15 cellular contexts compared by ENCODE assay signal in the genomic region with DNA sequence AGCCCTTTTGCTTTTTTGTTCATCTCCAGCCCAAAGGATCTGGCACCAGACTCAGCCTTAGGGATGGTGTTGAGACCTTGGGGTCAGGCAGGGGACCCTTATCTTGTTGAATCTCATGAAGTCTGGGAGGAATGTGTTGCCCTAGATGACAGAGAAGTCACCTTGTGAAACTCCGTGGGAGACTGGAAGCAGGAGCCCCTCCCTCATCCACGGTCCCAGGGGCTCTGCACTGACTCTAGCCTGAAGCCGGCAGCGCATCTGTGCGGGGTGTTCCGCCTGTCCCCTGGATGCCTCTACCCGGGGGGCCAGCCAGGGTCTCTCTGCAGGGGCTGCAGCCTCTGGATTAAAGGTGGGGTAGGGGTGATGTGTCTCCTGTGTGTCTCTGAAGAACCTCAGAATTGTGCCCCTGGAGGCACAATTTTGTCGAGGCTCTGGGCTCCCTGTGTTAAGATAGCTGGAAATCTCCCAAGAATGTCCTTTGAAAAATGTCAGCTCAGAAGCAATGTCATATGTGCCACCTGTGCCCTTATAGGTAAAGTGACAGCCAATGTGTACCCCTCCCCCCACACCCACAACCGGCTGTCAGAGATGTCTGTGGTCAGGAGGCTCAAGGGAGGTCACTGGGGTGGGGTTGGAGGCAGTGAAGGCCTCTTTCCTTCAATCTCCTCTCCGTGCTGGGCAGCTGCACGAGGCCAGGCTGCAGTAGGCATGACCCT. TPM values are rescaled to one million over a fixed set of nuclear protein-coding genes. Genes with fewer than 3 reads are reported as not detected.
DNase-seq lines count a peak whose midpoint lies in the region; ATAC-seq and TF ChIP-seq lines count a peak whose summit lies in the region.
"Had no signal": no experiment of that assay in that cellular context is flagged by ENCODE, and none has a peak within 500 bp of the region (broad histone marks: within the 10 kb centered on the region; RNA-seq: fewer than 3 reads in every experiment).

No MANE protein-coding gene starts in this region.

- no peak for ATAC-seq in activated CD8-positive, alpha-beta T cell treated with anti-CD3 and anti-CD28 coated beads for 36 hours
- ATAC-seq: HCT116; stimulated activated naive B cell treated with anti-CD40 and anti-IgM and Interleukin-4, amounts not matched to agents 10 μg/mL and 1 μg/mL and 100 μg/mL, for 72 hours had no signal

- H4K20me1 ChIP-seq in KMS-11 (ENCODE audit: insufficient read depth) = no peaks in the 10 kb centered on the region

- CTCF ChIA-PET in activated CD8-positive, alpha-beta T cell treated with anti-CD3 and anti-CD28 coated beads for 36 hours (lab: Charles Lee) = no interaction called here

- no peak overlapping the region for H3K9ac ChIP-seq in KMS-11

- H3K9me3 Mint-ChIP-seq in activated CD8-positive, alpha-beta T cell treated with anti-CD3 and anti-CD28 coated beads for 36 hours = no peaks in the 10 kb centered on the region
- H3K9me3 Mint-ChIP-seq: stimulated activated naive B cell treated with anti-CD40 and anti-IgM and Interleukin-4, amounts not matched to agents 10 μg/mL and 1 μg/mL and 100 μg/mL, for 72 hours had no signal

- H3K4me3 Mint-ChIP-seq in activated CD8-positive, alpha-beta T cell treated with anti-CD3 and anti-CD28 coated beads for 36 hours = no peak overlapping the region
- H3K4me3 Mint-ChIP-seq: stimulated activated naive B cell treated with anti-CD40 and anti-IgM and Interleukin-4, amounts not matched to agents 10 μg/mL and 1 μg/mL and 100 μg/mL, for 72 hours had no signal

- H3K4me3 ChIP-seq in KMS-11 (IDR thresholded peaks at IDR 0.05; ENCODE audit: insufficient read depth, low read depth, low read length) = no peak overlapping the region
- H3K4me3 ChIP-seq in suprapubic skin = no peak overlapping the region

- H3K27me3 ChIP-seq in KMS-11 (ENCODE audit: insufficient read depth, low read depth) = no peaks in the 10 kb centered on the region
- H3K27me3 ChIP-seq in layer of hippocampus (ENCODE audit: control insufficient read depth, insufficient read depth, low read length) = no peaks in the 10 kb centered on the region
- H3K27me3 ChIP-seq in suprapubic skin = no peaks in the 10 kb centered on the region

- H3K9me3 ChIP-seq in suprapubic skin = no peaks in the 10 kb centered on the region

- TF ChIP-seq POLR2A in suprapubic skin (IDR thresholded peaks at IDR 0.05) = no peak

- intact Hi-C loops in activated CD8-positive, alpha-beta T cell treated with anti-CD3 and anti-CD28 coated beads for 36 hours (cut with micrococcal nuclease) = no loop called here

- peak in 1 of 2 donors; percentile 71 for DNase-seq in suprapubic skin (ENCODE audit: low spot score in 2 of 2)
- no peak for DNase-seq in activated CD8-positive, alpha-beta T cell treated with anti-CD3 and anti-CD28 coated beads for 36 hours
- no peak for DNase-seq in NCI-H187 treated with DMSO at 0.1 percent for 48 hours (lab: John Stamatoyannopoulos, UW)
- DNase-seq in iPS-NIHi7 (ENCODE audit: extremely low spot score) = no peak
- no peak for DNase-seq in activated CD8-positive, alpha-beta memory T cell treated with anti-CD3 and anti-CD28 coated beads, Interleukin-2, amount 50 U/mL, for 4 hours
- DNase-seq: activated CD4-positive, alpha-beta T cell treated with anti-CD3 and anti-CD28 coated beads for 4 hours; activated naive CD4-positive, alpha-beta T cell treated with anti-CD3 and anti-CD28 coated beads, Interleukin-2, amount 50 U/mL, for 16 hours; DND-41; NCI-H1417 treated with DMSO at 0.1 percent for 48 hours; stimulated activated CD4-positive, alpha-beta T cell treated with anti-CD3 and anti-CD28 coated beads, Interleukin-12 subunit alpha, Interleukin-12 subunit beta, amount 100 ng/mL, for 4 hours; stimulated activated naive B cell treated with anti-CD40 and anti-IgM and Interleukin-4, amounts not matched to agents 10 μg/mL and 1 μg/mL and 100 μg/mL, for 72 hours had no signal

- no peak for TF ChIP-seq EP300 in suprapubic skin (IDR thresholded peaks at IDR 0.05)

- no peak for TF ChIP-seq CTCF in KMS-11 (conservative IDR thresholded peaks at IDR 0.05; ENCODE audit: low read depth, low read length)
- no peak for TF ChIP-seq CTCF in suprapubic skin (IDR thresholded peaks at IDR 0.05)
- no peak for TF ChIP-seq CTCF in activated CD8-positive, alpha-beta T cell treated with anti-CD3 and anti-CD28 coated beads for 36 hours (IDR thresholded peaks at IDR 0.05)

- 53% methylated on average over 3 of the region's 11 CpGs for WGBS in suprapubic skin

- no peak overlapping the region for H3K27ac Mint-ChIP-seq in activated CD8-positive, alpha-beta T cell treated with anti-CD3 and anti-CD28 coated beads for 36 hours
- H3K27ac Mint-ChIP-seq: stimulated activated naive B cell treated with anti-CD40 and anti-IgM and Interleukin-4, amounts not matched to agents 10 μg/mL and 1 μg/mL and 100 μg/mL, for 72 hours had no signal

- POLR2A ChIA-PET in activated CD8-positive, alpha-beta T cell treated with anti-CD3 and anti-CD28 coated beads for 36 hours (lab: Charles Lee) = no interaction called here

- H3K36me3 ChIP-seq in KMS-11 (ENCODE audit: insufficient read depth) (no peaks in the 10 kb centered on the region), suprapubic skin (no peaks in the 10 kb centered on the region)

- H2AFZ ChIP-seq in KMS-11 (ENCODE audit: low read depth) = no peak overlapping the region

- H3K4me1 ChIP-seq in KMS-11 (ENCODE audit: low read depth, poor library complexity, severe bottlenecking) (peaks cover 58% of the 10 kb centered on the region), suprapubic skin (peaks cover 40% of the 10 kb centered on the region)

- H3K27ac ChIP-seq in KMS-11 (no peak overlapping the region), angular gyrus (ENCODE audit: low read depth, low read length) (peak overlapping the region; percentile 98), layer of hippocampus (ENCODE audit: low read depth, low read length) (peak overlapping the region; percentile 95), suprapubic skin (peak overlapping the region; percentile 65)

- no peaks in the 10 kb centered on the region for H3K4me1 Mint-ChIP-seq in activated CD8-positive, alpha-beta T cell treated with anti-CD3 and anti-CD28 coated beads for 36 hours (ENCODE audit: low read depth)
- H3K4me1 Mint-ChIP-seq: stimulated activated naive B cell treated with anti-CD40 and anti-IgM and Interleukin-4, amounts not matched to agents 10 μg/mL and 1 μg/mL and 100 μg/mL, for 72 hours had no signal

- no peaks in the 10 kb centered on the region for H3K27me3 Mint-ChIP-seq in activated CD8-positive, alpha-beta T cell treated with anti-CD3 and anti-CD28 coated beads for 36 hours
- H3K27me3 Mint-ChIP-seq: stimulated activated naive B cell treated with anti-CD40 and anti-IgM and Interleukin-4, amounts not matched to agents 10 μg/mL and 1 μg/mL and 100 μg/mL, for 72 hours had no signal

- no peaks in the 10 kb centered on the region for H3K36me3 Mint-ChIP-seq in activated CD8-positive, alpha-beta T cell treated with anti-CD3 and anti-CD28 coated beads for 36 hours (ENCODE audit: low read depth)

- peak overlapping the region; percentile 79 for H3K4me2 ChIP-seq in KMS-11

- no peaks in the 10 kb centered on the region for H3K79me2 ChIP-seq in KMS-11 (ENCODE audit: insufficient read depth, low read depth)

RNA-seq across cellular contexts. Expression of a gene that starts 32.1 kb away (rescaled TPM):
- total RNA-seq in suprapubic skin = 10 to 100 TPM; 60.0 to 86.8 (median 81.5) TPM
- total RNA-seq in activated CD8-positive, alpha-beta T cell treated with anti-CD3 and anti-CD28 coated beads for 36 hours = 1 to 10 TPM in 1 of 2 experiments, under 1 TPM in 1; 0.72 to 1.1 TPM

Comparison
In these comparisons a context has a peak if more than half of its experiments do, and no peak if none do; other contexts are left out.
1. RNA of a gene that starts 32.1 kb away (total RNA-seq): 60.0 to 86.8 TPM in suprapubic skin; 0.72 to 1.1 TPM in activated CD8-positive, alpha-beta T cell treated with anti-CD3 and anti-CD28 coated beads for 36 hours; every median in the first group is over 10 times any median in the second.